Comparison of ENCODE assay signal across 18 cellular contexts in the genomic region with DNA sequence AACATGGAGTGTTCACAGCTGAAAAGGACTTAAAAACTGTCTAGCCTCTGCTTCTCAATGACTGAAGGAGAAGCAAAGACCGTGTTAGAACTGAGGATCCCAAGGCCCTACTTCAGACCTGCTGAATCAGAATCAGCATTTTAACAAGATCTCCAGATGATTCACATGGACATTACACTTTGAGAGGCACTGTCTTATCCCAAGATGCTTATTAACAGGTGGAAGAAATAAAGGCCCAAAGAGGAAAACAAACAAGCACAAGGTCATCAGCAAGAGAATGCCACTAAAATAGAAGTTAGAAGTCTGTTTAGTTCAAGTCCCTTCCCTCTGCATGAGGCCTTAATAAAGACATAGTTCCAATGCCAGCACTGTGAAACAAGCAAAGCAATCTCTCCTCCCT.
A peak's percentile ranks its signal among the peaks of the same experiment; 100 is the strongest.
DNase-seq lines count a peak whose midpoint lies in the region; ATAC-seq, FAIRE-seq and TF ChIP-seq lines count a peak whose summit lies in the region.
"Had no signal": no experiment of that assay in that cellular context is flagged by ENCODE, and none has a peak within 500 bp of the region (broad histone marks: within the 10 kb centered on the region; RNA-seq: fewer than 3 reads in every experiment).

No MANE protein-coding gene starts in this region.

- no peaks in the 10 kb centered on the region for H3K27me3 Mint-ChIP-seq in natural killer cell (ENCODE audit: low read depth in 2 of 2)
- H3K27me3 Mint-ChIP-seq in activated CD4-positive, alpha-beta T cell treated with anti-CD3 and anti-CD28 coated beads, Interleukin-2, amount 10 ng/mL, durations not matched to agents 24 days and 14 days: peaks cover 15% of the 10 kb centered on the region

- TF ChIP-seq CTCF in HepG2 (CRISPR knock-in tag; IDR thresholded peaks at IDR 0.05): no peak
- TF ChIP-seq CTCF in right lobe of liver (IDR thresholded peaks at IDR 0.05): no peak
- TF ChIP-seq CTCF in SU-DHL-6 (IDR thresholded peaks at IDR 0.05; ENCODE audit: insufficient read depth, low read length, poor library complexity, severe bottlenecking): no peak
- TF ChIP-seq CTCF in natural killer cell (IDR thresholded peaks at IDR 0.05): no peak

- H3K4me2 ChIP-seq in HepG2 (ENCODE audit: low read depth, low read length) (no peak overlapping the region), SU-DHL-6 (ENCODE audit: low read depth, low read length, poor library complexity, severe bottlenecking) (peak overlapping the region; percentile 74)
- H3K4me2 ChIP-seq: A549 had no signal

- BruUV-seq in HepG2 (replicated peaks; lab: Mats Ljungman, UMichigan): no TSS peak

- H3K27me3 ChIP-seq in HepG2 (ENCODE audit: control insufficient read depth in 1 of 2, insufficient read depth in 2 of 2, low read length in 2 of 2) (peaks cover 0 to 1% of the 10 kb centered on the region in 2 experiments; a peak in 1 of 5 replicates), right lobe of liver (no peaks in the 10 kb centered on the region), SU-DHL-6 (ENCODE audit: low read length) (no peaks in the 10 kb centered on the region)

- in situ Hi-C loops in HepG2 (cut with HindIII; ENCODE audit: extremely low pct_ligation_motif_present, low pct_unique_long_range_greater_than_20kb): no loop called here

- no peak for TF ChIP-seq RAD21 in HepG2 (CRISPR knock-in tag; IDR thresholded peaks at IDR 0.05)

- WGBS in HepG2 (ENCODE audit: low lambda C conversion rate): 33% methylated on average over 1 of the region's 1 CpG
- WGBS in right lobe of liver (ENCODE audit: insufficient coverage, low coverage, low lambda C conversion rate, missing lambda C conversion rate): 75% methylated on average over 1 of the region's 1 CpG

- DNase-seq in HepG2 (ENCODE audit: low spot score) (no peak), right lobe of liver (no peak), natural killer cell (no peak), NCI-H748 treated with DMSO at 0.1 percent for 48 hours (lab: John Stamatoyannopoulos, UW) (no peak)
- no peak for DNase-seq in activated CD4-positive, alpha-beta T cell treated with anti-CD3 and anti-CD28 coated beads, Interleukin-2, amount 10 ng/mL, durations not matched to agents 24 days and 14 days
- DNase-seq in activated CD8-positive, alpha-beta memory T cell treated with anti-CD3 and anti-CD28 coated beads, Interleukin-2, amount 50 U/mL, for 48 hours: no peak
- DNase-seq: DMS 273 treated with DMSO at 0.1 percent for 48 hours, GM23248, NCI-H1105, NCI-H1694, NCI-H2227 treated with DMSO at 0.1 percent for 48 hours, NCI-H524, Right ventricle myocardium superior had no signal

- H3K9me2 ChIP-seq in SU-DHL-6 (replicated peaks; ENCODE audit: insufficient read depth, low read length): no peaks in the 10 kb centered on the region

- peak overlapping the region; percentile 89 to 90 for H3K27ac Mint-ChIP-seq in natural killer cell
- no peak overlapping the region for H3K27ac Mint-ChIP-seq in activated CD4-positive, alpha-beta T cell treated with anti-CD3 and anti-CD28 coated beads, Interleukin-2, amount 10 ng/mL, durations not matched to agents 24 days and 14 days

- H3K36me3 ChIP-seq in HepG2 (replicated peaks in 1 of 2; ENCODE audit: control insufficient read depth in 1 of 2, insufficient read depth in 2 of 2, low read length in 2 of 2): no peaks in the 10 kb centered on the region
- no peaks in the 10 kb centered on the region for H3K36me3 ChIP-seq in right lobe of liver
- H3K36me3 ChIP-seq in SU-DHL-6 (ENCODE audit: low read length): no peaks in the 10 kb centered on the region

- H2AFZ ChIP-seq in HepG2 (ENCODE audit: low read length): peak overlapping the region; percentile 21
- H2AFZ ChIP-seq in SU-DHL-6 (ENCODE audit: low read depth, low read length, severe bottlenecking): no peak overlapping the region
- H2AFZ ChIP-seq: GM23248 had no signal

- H3K4me1 ChIP-seq in HepG2 (ENCODE audit: insufficient read depth, low read length) (peaks cover 34% of the 10 kb centered on the region), right lobe of liver (peaks cover 0 to 19% (median 5%) of the 10 kb centered on the region in 4 donors)

- H3K4me3 Mint-ChIP-seq in natural killer cell: peak overlapping the region; percentile 83
- no peak overlapping the region for H3K4me3 Mint-ChIP-seq in activated CD4-positive, alpha-beta T cell treated with anti-CD3 and anti-CD28 coated beads, Interleukin-2, amount 10 ng/mL, durations not matched to agents 24 days and 14 days

- H3K9me3 ChIP-seq in HepG2 (ENCODE audit: low read length) (no peaks in the 10 kb centered on the region), right lobe of liver (no peaks in the 10 kb centered on the region), SU-DHL-6 (ENCODE audit: insufficient read depth, low read length) (no peaks in the 10 kb centered on the region)
- H3K9me3 ChIP-seq: A549 had no signal

- H3F3A ChIP-seq in SU-DHL-6 (ENCODE audit: insufficient read depth): peaks cover 86% of the 10 kb centered on the region

- H3K36me3 Mint-ChIP-seq in natural killer cell: no peaks in the 10 kb centered on the region
- H3K36me3 Mint-ChIP-seq in activated CD4-positive, alpha-beta T cell treated with anti-CD3 and anti-CD28 coated beads, Interleukin-2, amount 10 ng/mL, durations not matched to agents 24 days and 14 days (ENCODE audit: low read depth): no peaks in the 10 kb centered on the region

- H3K9me3 Mint-ChIP-seq in natural killer cell: no peaks in the 10 kb centered on the region
- H3K9me3 Mint-ChIP-seq in activated CD4-positive, alpha-beta T cell treated with anti-CD3 and anti-CD28 coated beads, Interleukin-2, amount 10 ng/mL, durations not matched to agents 24 days and 14 days: peaks cover 2% of the 10 kb centered on the region

- H4K20me1 ChIP-seq in HepG2 (ENCODE audit: insufficient read depth, low read length): no peaks in the 10 kb centered on the region
- H4K20me1 ChIP-seq in SU-DHL-6 (ENCODE audit: low read depth, low read length): no peaks in the 10 kb centered on the region

- TF ChIP-seq EP300 in HepG2 (IDR thresholded peaks at IDR 0.05; ENCODE audit: low read depth in 2 of 2, low read length in 2 of 2) (no peak), HepG2 (CRISPR knock-in tag; IDR thresholded peaks at IDR 0.05; ENCODE audit: borderline replicate concordance) (no peak)

- H3K9ac ChIP-seq in HepG2 (ENCODE audit: insufficient read depth, low read depth, low read length) (no peak overlapping the region), SU-DHL-6 (ENCODE audit: low read length) (peak overlapping the region; percentile 67)
- H3K9ac ChIP-seq: GM23248 had no signal

- ATAC-seq in HepG2: no peak
- no peak for ATAC-seq in right lobe of liver
- no peak for ATAC-seq in natural killer cell
- ATAC-seq: A549 had no signal

- CTCF ChIA-PET in HepG2 (lab: Yijun Ruan, JAX; ENCODE audit: low intra/inter-chr PET ratio, low total read pairs): no interaction called here

- peaks cover 30% of the 10 kb centered on the region in 2 donors for H3K4me1 Mint-ChIP-seq in natural killer cell
- H3K4me1 Mint-ChIP-seq in activated CD4-positive, alpha-beta T cell treated with anti-CD3 and anti-CD28 coated beads, Interleukin-2, amount 10 ng/mL, durations not matched to agents 24 days and 14 days: peaks cover 26% of the 10 kb centered on the region

- H3K4me3 ChIP-seq in HepG2 (replicated peaks in 1 of 3; ENCODE audit: insufficient read depth in 1 of 3, low read depth in 2 of 3, low read length in 3 of 3) (no peak overlapping the region), right lobe of liver (no peak overlapping the region), SU-DHL-6 (ENCODE audit: insufficient read depth, low read length, poor library complexity, severe bottlenecking) (no peak overlapping the region)
- H3K4me3 ChIP-seq: A549, GM23248 had no signal

- intact Hi-C loops in HepG2 (cut with micrococcal nuclease; ENCODE audit: unreplicated experiment) (no loop called here), right lobe of liver (cut with DNase I) (no loop called here), natural killer cell (cut with micrococcal nuclease) (no loop called here)
- intact Hi-C loops in activated CD4-positive, alpha-beta T cell treated with anti-CD3 and anti-CD28 coated beads, Interleukin-2, amount 10 ng/mL, durations not matched to agents 24 days and 14 days (cut with micrococcal nuclease): no loop called here

- no peak for TF ChIP-seq POLR2A in HepG2 (IDR thresholded peaks at IDR 0.05; ENCODE audit: insufficient read depth in 1 of 2, low read depth in 2 of 2, low read length in 2 of 2)
- TF ChIP-seq POLR2A in right lobe of liver (IDR thresholded peaks at IDR 0.05): no peak

- no peaks in the 10 kb centered on the region for H3K79me2 ChIP-seq in HepG2 (ENCODE audit: insufficient read depth, low read length)
- H3K79me2 ChIP-seq in SU-DHL-6 (ENCODE audit: insufficient read depth, low read length): peaks cover 29% of the 10 kb centered on the region

- POLR2A ChIA-PET in HepG2 (lab: Yijun Ruan, JAX): no interaction called here

- H3K27ac ChIP-seq in HepG2 (ENCODE audit: extremely low read length, insufficient read depth, low read length) (no peak overlapping the region), right lobe of liver (no peak overlapping the region), SU-DHL-6 (ENCODE audit: low read depth, low read length) (peak overlapping the region; percentile 99)
- H3K27ac ChIP-seq: C4-2B, GM23248 had no signal

- FAIRE-seq in HepG2 (lab: Jason Lieb, UNC): no peak
- FAIRE-seq: A549, GM12892, RCC 7860 had no signal

TF ChIP-seq in HepG2, 621 proteins besides CTCF, POLR2A, EP300 and RAD21 (continues in another document):
- TF ChIP-seq, protein P1, sequence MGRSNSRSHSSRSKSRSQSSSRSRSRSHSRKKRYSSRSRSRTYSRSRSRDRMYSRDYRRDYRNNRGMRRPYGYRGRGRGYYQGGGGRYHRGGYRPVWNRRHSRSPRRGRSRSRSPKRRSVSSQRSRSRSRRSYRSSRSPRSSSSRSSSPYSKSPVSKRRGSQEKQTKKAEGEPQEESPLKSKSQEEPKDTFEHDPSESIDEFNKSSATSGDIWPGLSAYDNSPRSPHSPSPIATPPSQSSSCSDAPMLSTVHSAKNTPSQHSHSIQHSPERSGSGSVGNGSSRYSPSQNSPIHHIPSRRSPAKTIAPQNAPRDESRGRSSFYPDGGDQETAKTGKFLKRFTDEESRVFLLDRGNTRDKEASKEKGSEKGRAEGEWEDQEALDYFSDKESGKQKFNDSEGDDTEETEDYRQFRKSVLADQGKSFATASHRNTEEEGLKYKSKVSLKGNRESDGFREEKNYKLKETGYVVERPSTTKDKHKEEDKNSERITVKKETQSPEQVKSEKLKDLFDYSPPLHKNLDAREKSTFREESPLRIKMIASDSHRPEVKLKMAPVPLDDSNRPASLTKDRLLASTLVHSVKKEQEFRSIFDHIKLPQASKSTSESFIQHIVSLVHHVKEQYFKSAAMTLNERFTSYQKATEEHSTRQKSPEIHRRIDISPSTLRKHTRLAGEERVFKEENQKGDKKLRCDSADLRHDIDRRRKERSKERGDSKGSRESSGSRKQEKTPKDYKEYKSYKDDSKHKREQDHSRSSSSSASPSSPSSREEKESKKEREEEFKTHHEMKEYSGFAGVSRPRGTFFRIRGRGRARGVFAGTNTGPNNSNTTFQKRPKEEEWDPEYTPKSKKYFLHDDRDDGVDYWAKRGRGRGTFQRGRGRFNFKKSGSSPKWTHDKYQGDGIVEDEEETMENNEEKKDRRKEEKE (IDR thresholded peaks at IDR 0.05): no peak
